ENCODE assay signal across 24 cellular contexts in the genomic region with DNA sequence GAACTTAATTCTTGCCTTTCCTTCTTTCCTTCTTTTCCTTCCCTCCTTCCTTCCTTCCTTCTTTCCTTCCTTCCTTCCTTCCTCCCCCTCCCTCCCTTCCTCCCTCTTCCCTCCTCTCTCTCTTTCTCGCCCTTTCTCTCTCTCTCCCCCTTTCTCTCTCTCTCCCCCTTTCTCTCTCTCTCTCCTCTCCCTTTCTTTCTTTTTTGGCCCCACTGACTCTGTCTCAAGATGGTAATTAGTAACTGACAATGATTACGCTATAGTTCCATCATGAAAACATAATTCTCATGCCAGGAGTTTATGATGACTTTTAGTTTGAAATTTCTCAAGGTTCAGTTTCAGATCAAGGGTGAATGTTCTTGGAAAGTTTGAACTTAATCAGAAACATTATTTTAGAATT. TPM values are rescaled to one million over a fixed set of nuclear protein-coding genes. Genes with fewer than 3 reads are reported as not detected.
DNase-seq lines count a peak whose midpoint lies in the region; ATAC-seq lines count a peak whose summit lies in the region.
"Had no signal": no experiment of that assay in that cellular context is flagged by ENCODE, and none has a peak within 500 bp of the region (broad histone marks: within the 10 kb centered on the region; RNA-seq: fewer than 3 reads in every experiment).

No MANE protein-coding gene starts in this region.

- no peaks in the 10 kb centered on the region for H3K36me3 Mint-ChIP-seq in activated naive CD4-positive, alpha-beta T cell treated with anti-CD3 and anti-CD28 coated beads for 36 hours (ENCODE audit: low read depth)
- no peaks in the 10 kb centered on the region for H3K36me3 Mint-ChIP-seq in T-cell
- no peaks in the 10 kb centered on the region for H3K36me3 Mint-ChIP-seq in activated naive CD8-positive, alpha-beta T cell treated with anti-CD3 and anti-CD28 coated beads for 36 hours
- H3K36me3 Mint-ChIP-seq: memory B cell had no signal

- intact Hi-C loops in activated naive CD4-positive, alpha-beta T cell treated with anti-CD3 and anti-CD28 coated beads for 36 hours (cut with micrococcal nuclease): loop anchor here (1.0 to 10.0 kb wide), 6 partner anchors 19 to 838 kb away; partner anchors contain the start of gene NBEAL1

- H3K4me1 Mint-ChIP-seq in activated naive CD4-positive, alpha-beta T cell treated with anti-CD3 and anti-CD28 coated beads for 36 hours (ENCODE audit: low read depth): peaks cover 59% of the 10 kb centered on the region
- H3K4me1 Mint-ChIP-seq in T-cell: peaks cover 30 to 38% (median 34%) of the 10 kb centered on the region in 3 donors
- H3K4me1 Mint-ChIP-seq in activated naive CD8-positive, alpha-beta T cell treated with anti-CD3 and anti-CD28 coated beads for 36 hours: peaks cover 37% of the 10 kb centered on the region
- H3K4me1 Mint-ChIP-seq: memory B cell, neural crest cell had no signal

- no peak for ATAC-seq in T-cell (replicated peaks in 1 of 4)
- ATAC-seq in stimulated activated naive CD8-positive, alpha-beta T cell treated with anti-CD3 and anti-CD28 coated beads, Interleukin-15, Interleukin-2, amounts not matched to agents 100 U/mL and 50 U/mL, for 24 hours: peak; percentile 38
- ATAC-seq: left lobe of liver had no signal

- H3K27me3 Mint-ChIP-seq in activated naive CD4-positive, alpha-beta T cell treated with anti-CD3 and anti-CD28 coated beads for 36 hours (ENCODE audit: low read depth): no peaks in the 10 kb centered on the region
- H3K27me3 Mint-ChIP-seq in T-cell: no peaks in the 10 kb centered on the region
- H3K27me3 Mint-ChIP-seq in activated naive CD8-positive, alpha-beta T cell treated with anti-CD3 and anti-CD28 coated beads for 36 hours: no peaks in the 10 kb centered on the region

- DNase-seq in activated naive CD4-positive, alpha-beta T cell treated with anti-CD3 and anti-CD28 coated beads for 36 hours: no peak
- DNase-seq in activated naive CD4-positive, alpha-beta T cell treated with Interleukin-2 at 50 U/mL for 16 hours: no peak
- DNase-seq in T-cell (no peak), CD1c-positive myeloid dendritic cell (ENCODE audit: extremely low spot score) (no peak)
- no peak for DNase-seq in activated naive CD8-positive, alpha-beta T cell treated with anti-CD3 and anti-CD28 coated beads for 36 hours
- DNase-seq in stimulated activated naive CD8-positive, alpha-beta T cell treated with anti-CD3 and anti-CD28 coated beads, Interleukin-15, Interleukin-2, amounts not matched to agents 100 U/mL and 50 U/mL, for 24 hours: no peak
- DNase-seq in activated CD8-positive, alpha-beta memory T cell treated with anti-CD3 and anti-CD28 coated beads for 24 hours: no peak
- DNase-seq: activated gamma-delta T cell treated with Interleukin-2 at 50 U/mL for 16 hours; anterior cingulate cortex; COR-L47; H7; KG1; MG63; NCI-H1930; NCI-H526; NK-92 treated with Interleukin-12 subunit alpha and Interleukin-12 subunit beta, amount 100 ng/mL, for 24 hours; ovary; stimulated activated CD4-positive, alpha-beta T cell treated with anti-CD3 and anti-CD28 coated beads, Interleukin-4, amount 100 ng/mL, for 24 hours; substantia nigra; trophoblast cell had no signal

- POLR2A ChIA-PET in T-cell (lab: Charles Lee): no interaction called here

- CTCF ChIA-PET in activated naive CD4-positive, alpha-beta T cell treated with anti-CD3 and anti-CD28 coated beads for 36 hours (lab: Charles Lee): interaction anchor here (2.1 kb wide), 1 partner anchor 19 kb away, joined by 6 read pairs; no protein-coding TSS in a partner anchor
- CTCF ChIA-PET in T-cell (lab: Charles Lee): interaction anchor here in 1 of 2 donors (0.8 kb wide), 1 partner anchor 23 kb away, joined by 6 read pairs; no protein-coding TSS in a partner anchor

- no peaks in the 10 kb centered on the region for H3K9me3 Mint-ChIP-seq in activated naive CD4-positive, alpha-beta T cell treated with anti-CD3 and anti-CD28 coated beads for 36 hours
- H3K9me3 Mint-ChIP-seq in T-cell: no peaks in the 10 kb centered on the region
- peaks cover 1% of the 10 kb centered on the region for H3K9me3 Mint-ChIP-seq in activated naive CD8-positive, alpha-beta T cell treated with anti-CD3 and anti-CD28 coated beads for 36 hours
- H3K9me3 Mint-ChIP-seq: memory B cell, neural crest cell had no signal

- peak overlapping the region; percentile 32 for H3K4me3 Mint-ChIP-seq in activated naive CD4-positive, alpha-beta T cell treated with anti-CD3 and anti-CD28 coated beads for 36 hours
- peak overlapping the region in 2 of 3 donors; percentile 45 to 53 for H3K4me3 Mint-ChIP-seq in T-cell
- H3K4me3 Mint-ChIP-seq in activated naive CD8-positive, alpha-beta T cell treated with anti-CD3 and anti-CD28 coated beads for 36 hours: peak overlapping the region; percentile 15
- H3K4me3 Mint-ChIP-seq: memory B cell, neural crest cell had no signal

- peak overlapping the region; percentile 90 for H3K27ac Mint-ChIP-seq in activated naive CD4-positive, alpha-beta T cell treated with anti-CD3 and anti-CD28 coated beads for 36 hours
- H3K27ac Mint-ChIP-seq in T-cell: peak overlapping the region; percentile 81 to 86
- H3K27ac Mint-ChIP-seq in activated naive CD8-positive, alpha-beta T cell treated with anti-CD3 and anti-CD28 coated beads for 36 hours: peak overlapping the region; percentile 87
- H3K27ac Mint-ChIP-seq: memory B cell had no signal

RNA-seq across cellular contexts. Expression of gene CTLA4, which starts 14.8 kb away (rescaled TPM):
- total RNA-seq in activated naive CD4-positive, alpha-beta T cell treated with anti-CD3 and anti-CD28 coated beads for 36 hours: 10 to 100 TPM; 65.2 to 69.7 TPM
- total RNA-seq in T-cell: 10 to 100 TPM; 11.9 to 56.2 (median 14.8) TPM
- 10 to 100 TPM; 45.6 to 50.9 TPM for total RNA-seq in activated naive CD8-positive, alpha-beta T cell treated with anti-CD3 and anti-CD28 coated beads for 36 hours
- total RNA-seq: G401, H7 had no signal
